ENCODE assay signal across 1 cellular context in genomic region chr2:208265807-208266640, GRCh38.
TF ChIP-seq lines count a peak whose summit lies in the region.

TSS of gene PIKFYVE (plus strand) at chr2:208266255. CDS start at chr2:208271520, 5,265 bp downstream.

TF ChIP-seq in K562, 482 proteins besides CTCF, POLR2A, EP300 and RAD21 (continued from another document and continues in another):
- TF ChIP-seq AFF1 (IDR thresholded peaks at IDR 0.05; ENCODE audit: low read depth in 1 of 2, partially characterized antibody in 2 of 2) (peak in 1 of 2 experiments; percentile 26), TCF3 (CRISPR knock-in tag; IDR thresholded peaks at IDR 0.05) (peak; percentile 21; the same call in 1 of the 2 replicates), ZEB2 (IDR thresholded peaks at IDR 0.05) (peak; percentile 46; the same call in 1 of the 2 replicates), ZNF76 (CRISPR knock-in tag; IDR thresholded peaks at IDR 0.05; ENCODE audit: borderline replicate concordance) (no peak), SRF (CRISPR knock-in tag; IDR thresholded peaks at IDR 0.05) (peak in 1 of 2 experiments; percentile 28; a peak in 1 of 4 replicates), JUND (IDR thresholded peaks at IDR 0.05; ENCODE audit: borderline replicate concordance, low read depth, low read length) (peak; percentile 35; the same call in 1 of the 2 replicates), JUND (tag; IDR thresholded peaks at IDR 0.05; ENCODE audit: borderline replicate concordance, low read depth, low read length) (peak; percentile 58; the same call in 1 of the 3 replicates), SMC3 (conservative IDR thresholded peaks at IDR 0.05; ENCODE audit: insufficient read depth, low read depth, low read length) (no peak), HMGN3 (IDR thresholded peaks at IDR 0.05; ENCODE audit: borderline replicate concordance, extremely low read depth, insufficient read length, low read depth, low read length) (peak; percentile 67), PKNOX1 (IDR thresholded peaks at IDR 0.05) (0 out of 2 replicates have a peak, but pooled peaks have one; percentile 6), HES1 (IDR thresholded peaks at IDR 0.05; ENCODE audit: low read depth) (peak; percentile 42; the same call in 1 of the 2 replicates), TAF1 (IDR thresholded peaks at IDR 0.05; ENCODE audit: control insufficient read depth, extremely low read depth, insufficient read depth, low read length, severe bottlenecking) (peak; percentile 46), ZNF740 (CRISPR knock-in tag; IDR thresholded peaks at IDR 0.05) (peak; percentile 97), ZNF740 (tag; IDR thresholded peaks at IDR 0.05) (peak in 1 of 2 experiments; percentile 48; a peak in 1 of 4 replicates), GATAD2B (IDR thresholded peaks at IDR 0.05; ENCODE audit: borderline replicate concordance) (0 out of 2 replicates have a peak, but pooled peaks have one; percentile 9), SREBF1 (IDR thresholded peaks at IDR 0.05; ENCODE audit: borderline replicate concordance, low read depth, low read length) (peak; percentile 88; the same call in 1 of the 2 replicates), CHD7 (IDR thresholded peaks at IDR 0.05; ENCODE audit: low read depth, low read length) (peak; percentile 95), FOXP1 (CRISPR knock-in tag; IDR thresholded peaks at IDR 0.05) (0 out of 2 replicates have a peak, but pooled peaks have one; percentile 59), NFIC (IDR thresholded peaks at IDR 0.05) (peak; percentile 55), ZBTB1 (CRISPR knock-in tag; IDR thresholded peaks at IDR 0.05; ENCODE audit: borderline replicate concordance, low read depth) (peak; percentile 94), PHF21A (IDR thresholded peaks at IDR 0.05; ENCODE audit: borderline replicate concordance, low read depth) (no peak), STAT5A (IDR thresholded peaks at IDR 0.05; ENCODE audit: borderline replicate concordance, low read length) (no peak), LCOR (CRISPR knock-in tag; IDR thresholded peaks at IDR 0.05) (peak; percentile 98), ZNF639 (CRISPR knock-in tag; conservative IDR thresholded peaks at IDR 0.05 in 1 of 2, IDR thresholded peaks at IDR 0.05 in 1 of 2) (0 out of 4 replicates have a peak, but pooled peaks of 1 of the 2 experiments have one; percentile 71), NBN (IDR thresholded peaks at IDR 0.05; ENCODE audit: low read depth) (peak; percentile 43; the same call in 1 of the 2 replicates), CXXC5 (CRISPR knock-in tag; IDR thresholded peaks at IDR 0.05) (peak; percentile 91), NR2C2 (CRISPR knock-in tag; IDR thresholded peaks at IDR 0.05) (peak; percentile 69; the same call in 1 of the 2 replicates), NR2C2 (tag; IDR thresholded peaks at IDR 0.05) (peak; percentile 87), CTCFL (IDR thresholded peaks at IDR 0.05; ENCODE audit: borderline replicate concordance, insufficient read depth, low read depth, low read length, poor library complexity, severe bottlenecking) (no peak), CTBP1 (IDR thresholded peaks at IDR 0.05; ENCODE audit: borderline replicate concordance) (peak; percentile 84)
- TF ChIP-seq, protein P1, sequence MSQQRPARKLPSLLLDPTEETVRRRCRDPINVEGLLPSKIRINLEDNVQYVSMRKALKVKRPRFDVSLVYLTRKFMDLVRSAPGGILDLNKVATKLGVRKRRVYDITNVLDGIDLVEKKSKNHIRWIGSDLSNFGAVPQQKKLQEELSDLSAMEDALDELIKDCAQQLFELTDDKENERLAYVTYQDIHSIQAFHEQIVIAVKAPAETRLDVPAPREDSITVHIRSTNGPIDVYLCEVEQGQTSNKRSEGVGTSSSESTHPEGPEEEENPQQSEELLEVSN (IDR thresholded peaks at IDR 0.05; ENCODE audit: borderline replicate concordance in 1 of 2, extremely low read depth in 1 of 2, insufficient read depth in 1 of 2, insufficient read length in 1 of 2, low read depth in 1 of 2, low read length in 1 of 2, poor library complexity in 1 of 2, severe bottlenecking in 1 of 2), result peak; percentile 38 to 39
